ENCODE assay signal across 17 cellular contexts in genomic region chr4:184641022-184641421, GRCh38. TPM values are rescaled to one million over a fixed set of nuclear protein-coding genes. Genes with fewer than 3 reads are reported as not detected.
DNase-seq lines count a peak whose midpoint lies in the region; ATAC-seq and TF ChIP-seq lines count a peak whose summit lies in the region.
"Had no signal": no experiment of that assay in that cellular context is flagged by ENCODE, and none has a peak within 500 bp of the region (broad histone marks: within the 10 kb centered on the region; RNA-seq: fewer than 3 reads in every experiment).

No MANE protein-coding gene starts in this region.

- H3K4me1 ChIP-seq in BE2C: peaks cover 7% of the 10 kb centered on the region

- H3K36me3 Mint-ChIP-seq in central memory CD8-positive, alpha-beta T cell (ENCODE audit: insufficient read depth): peaks cover 39% of the 10 kb centered on the region

- no peaks in the 10 kb centered on the region for H3K27me3 ChIP-seq in BE2C
- H3K27me3 ChIP-seq: gastroesophageal sphincter, spleen had no signal

- no peaks in the 10 kb centered on the region for H3K27me3 Mint-ChIP-seq in central memory CD8-positive, alpha-beta T cell

- no peaks in the 10 kb centered on the region for H3K9me3 ChIP-seq in BE2C
- H3K9me3 ChIP-seq: gastroesophageal sphincter, spleen had no signal

- H3K4me3 ChIP-seq in BE2C (ENCODE audit: low read depth, low read length): no peak overlapping the region
- H3K4me3 ChIP-seq: gastroesophageal sphincter, spleen had no signal

- peaks cover 18% of the 10 kb centered on the region for H3K36me3 ChIP-seq in BE2C

- no peak for TF ChIP-seq CTCF in BE2C (IDR thresholded peaks at IDR 0.05; ENCODE audit: low read depth, low read length)
- TF ChIP-seq CTCF in GM10248 (IDR thresholded peaks at IDR 0.05; ENCODE audit: control extremely low read depth, extremely low read depth, low read depth, missing control alignments): no peak

- peaks cover 54% of the 10 kb centered on the region for H3K4me1 Mint-ChIP-seq in central memory CD8-positive, alpha-beta T cell

- H3K9me3 Mint-ChIP-seq in central memory CD8-positive, alpha-beta T cell: no peaks in the 10 kb centered on the region

- POLR2A ChIA-PET in GM10248 (lab: Yijun Ruan, JAX): no interaction called here

- peak overlapping the region; percentile 92 for H3K27ac Mint-ChIP-seq in central memory CD8-positive, alpha-beta T cell (ENCODE audit: low read depth)

- CTCF ChIA-PET in GM10248 (lab: Yijun Ruan, JAX): no interaction called here

- peak overlapping the region; percentile 9 for H3K4me3 Mint-ChIP-seq in central memory CD8-positive, alpha-beta T cell

- ATAC-seq in GM18861 (IDR thresholded peaks at IDR 0.05; ENCODE audit: unreplicated experiment): peak; percentile 89
- peak; percentile 70 for ATAC-seq in GM21447 (IDR thresholded peaks at IDR 0.05; ENCODE audit: unreplicated experiment)
- peak; percentile 62 for ATAC-seq in HG03097 (IDR thresholded peaks at IDR 0.05; ENCODE audit: low FRiP score, unreplicated experiment)
- ATAC-seq in central memory CD8-positive, alpha-beta T cell (replicated peaks; ENCODE audit: extremely low read depth, poor library complexity, severe bottlenecking): no peak
- ATAC-seq: esophagus mucosa, gastroesophageal sphincter, left colon had no signal

- DNase-seq in central memory CD8-positive, alpha-beta T cell (ENCODE audit: low spot score in 2 of 2): no peak
- DNase-seq in BE2C (no peak), pons (ENCODE audit: low spot score) (no peak), GM10248 (ENCODE audit: extremely low spot score) (no peak)
- no peak for DNase-seq in stimulated activated CD4-positive, alpha-beta T cell treated with anti-CD3 and anti-CD28 coated beads, Interleukin-2, amount 100 ng/mL, for 24 hours
- DNase-seq: activated CD4-positive, alpha-beta T cell treated with anti-CD3 and anti-CD28 coated beads for 4 hours; amygdala; left colon; NCI-H1694 treated with DMSO at 0.1 percent for 48 hours; NCI-H446; RPMI8226; spleen had no signal

RNA-seq across cellular contexts. Expression of gene CASP3, which starts 8.2 kb away (rescaled TPM):
- polyA plus RNA-seq in BE2C (2012; ENCODE audit: insufficient read depth, insufficient read length, low read depth): 11.9 TPM

RNA-seq across cellular contexts. Expression of gene PRIMPOL, which starts 8.5 kb away (rescaled TPM):
- 2.6 TPM for polyA plus RNA-seq in BE2C (2012; ENCODE audit: insufficient read depth, insufficient read length, low read depth)
